Comparison of ENCODE assay signal across 25 cellular contexts in the genomic region with DNA sequence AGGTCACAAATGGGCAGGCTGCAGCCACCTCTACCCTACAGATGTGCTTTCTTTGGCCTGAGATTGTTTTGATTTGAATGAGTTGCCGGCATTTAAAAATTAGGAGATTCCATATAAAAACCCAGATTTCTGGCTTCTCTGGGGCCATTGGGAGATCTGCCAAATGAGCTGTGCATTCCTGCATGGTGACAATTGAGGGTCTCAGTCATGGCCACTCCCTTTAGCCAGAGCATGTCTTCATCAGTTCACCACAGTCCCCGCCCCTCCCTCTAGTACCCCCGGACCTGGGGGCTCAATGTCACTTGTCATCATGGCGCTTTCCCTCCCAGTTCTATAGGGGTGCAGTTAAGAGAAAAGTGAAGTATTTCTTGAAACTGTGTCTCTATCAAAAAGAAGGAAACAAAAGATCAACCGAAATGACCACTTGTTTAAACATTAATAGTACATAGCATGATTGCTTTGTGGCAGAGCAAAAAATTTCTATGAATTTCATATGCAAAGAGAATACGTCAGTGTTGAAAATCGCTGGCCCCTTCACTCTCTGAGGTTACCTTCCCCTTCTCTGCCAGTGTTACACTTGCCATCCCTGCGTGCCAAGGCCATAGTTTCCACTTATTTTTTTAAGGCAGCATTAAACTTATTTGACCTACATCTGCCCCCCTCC. TPM values are rescaled to one million over a fixed set of nuclear protein-coding genes. Genes with fewer than 3 reads are reported as not detected.
DNase-seq lines count a peak whose midpoint lies in the region; ATAC-seq and TF ChIP-seq lines count a peak whose summit lies in the region.
"Had no signal": no experiment of that assay in that cellular context is flagged by ENCODE, and none has a peak within 500 bp of the region (broad histone marks: within the 10 kb centered on the region; RNA-seq: fewer than 3 reads in every experiment).

No MANE protein-coding gene starts in this region.

- H3K4me3 ChIP-seq in ascending aorta (no peak overlapping the region), neural progenitor cell (no peak overlapping the region), thoracic aorta (no peak overlapping the region), left ventricle myocardium inferior (no peak overlapping the region)
- H3K4me3 ChIP-seq: A549, BLaER1, K562 had no signal

- peaks cover 0 to 6% of the 10 kb centered on the region in 2 donors for H3K4me1 ChIP-seq in ascending aorta
- no peaks in the 10 kb centered on the region for H3K4me1 ChIP-seq in neural progenitor cell
- H3K4me1 ChIP-seq in thoracic aorta (ENCODE audit: control insufficient read depth in 1 of 2, low read depth in 2 of 2): peaks cover 0 to 19% of the 10 kb centered on the region in 2 donors
- no peaks in the 10 kb centered on the region for H3K4me1 ChIP-seq in left ventricle myocardium inferior

- no peaks in the 10 kb centered on the region for H3F3A ChIP-seq in neural progenitor cell (ENCODE audit: low read depth)

- no peak overlapping the region for H3K4me3 Mint-ChIP-seq in neural progenitor cell
- no peak overlapping the region for H3K4me3 Mint-ChIP-seq in activated CD4-positive, alpha-beta memory T cell treated with anti-CD3 and anti-CD28 coated beads for 36 hours
- H3K4me3 Mint-ChIP-seq in stimulated activated effector memory CD8-positive, alpha-beta T cell treated with anti-CD3 and anti-CD28 coated beads, Interleukin-12 subunit alpha, Interleukin-12 subunit beta, amount 100 ng/mL, for 72 hours: no peak overlapping the region
- H3K4me3 Mint-ChIP-seq: CD4-positive, alpha-beta T cell had no signal

- no peaks in the 10 kb centered on the region for H3K79me2 ChIP-seq in neural progenitor cell (ENCODE audit: low read depth)

- H2AFZ ChIP-seq in neural progenitor cell (replicated peaks): no peak overlapping the region

- CTCF ChIA-PET in activated CD4-positive, alpha-beta memory T cell treated with anti-CD3 and anti-CD28 coated beads for 36 hours (lab: Charles Lee): no interaction called here

- H3K4me1 Mint-ChIP-seq in neural progenitor cell: no peaks in the 10 kb centered on the region
- no peaks in the 10 kb centered on the region for H3K4me1 Mint-ChIP-seq in activated CD4-positive, alpha-beta memory T cell treated with anti-CD3 and anti-CD28 coated beads for 36 hours (ENCODE audit: low read depth)
- no peaks in the 10 kb centered on the region for H3K4me1 Mint-ChIP-seq in stimulated activated effector memory CD8-positive, alpha-beta T cell treated with anti-CD3 and anti-CD28 coated beads, Interleukin-12 subunit alpha, Interleukin-12 subunit beta, amount 100 ng/mL, for 72 hours

- DNase-seq in EH (ENCODE audit: low read depth): peak; percentile 24
- DNase-seq in ascending aorta (ENCODE audit: low spot score in 2 of 2): peak in 1 of 2 donors; percentile 46
- no peak for DNase-seq in neural progenitor cell (ENCODE audit: low spot score)
- DNase-seq in thoracic aorta (ENCODE audit: low spot score): no peak
- DNase-seq in left ventricle myocardium inferior: no peak
- DNase-seq in activated CD4-positive, alpha-beta memory T cell treated with anti-CD3 and anti-CD28 coated beads for 36 hours: no peak
- DNase-seq in stimulated activated effector memory CD8-positive, alpha-beta T cell treated with anti-CD3 and anti-CD28 coated beads, Interleukin-12 subunit alpha, Interleukin-12 subunit beta, amount 100 ng/mL, for 72 hours (ENCODE audit: low spot score in 2 of 2): no peak
- no peak for DNase-seq in NCI-H345 (lab: John Stamatoyannopoulos, UW)
- DNase-seq: CD4-positive, alpha-beta T cell; COR-L47; DMS79 treated with DMSO at 0.1 percent for 48 hours; GOT3; MM.1S; NCI-H1048; NCI-H1417 treated with DMSO at 0.1 percent for 48 hours; NCI-H187 treated with DMSO at 0.1 percent for 48 hours; NCI-H2107; NCI-H510A; SIG-M5; SK-N-SH had no signal

- no peak for ATAC-seq in thoracic aorta (ENCODE audit: insufficient number of reproducible peaks, low FRiP score, low read depth)
- no peak for ATAC-seq in stimulated activated effector memory CD8-positive, alpha-beta T cell treated with anti-CD3 and anti-CD28 coated beads, Interleukin-12 subunit alpha, Interleukin-12 subunit beta, amount 100 ng/mL, for 72 hours
- ATAC-seq: A549, K562 had no signal

- H3K27me3 ChIP-seq in ascending aorta: no peaks in the 10 kb centered on the region
- H3K27me3 ChIP-seq in neural progenitor cell: no peaks in the 10 kb centered on the region
- no peaks in the 10 kb centered on the region for H3K27me3 ChIP-seq in thoracic aorta (replicated peaks; ENCODE audit: insufficient read depth)
- H3K27me3 ChIP-seq in left ventricle myocardium inferior (ENCODE audit: low read depth): peaks cover 40% of the 10 kb centered on the region
- H3K27me3 ChIP-seq: BLaER1 had no signal

- H3K27me3 Mint-ChIP-seq in neural progenitor cell (ENCODE audit: insufficient read depth, low read depth): peaks cover 2% of the 10 kb centered on the region
- H3K27me3 Mint-ChIP-seq in activated CD4-positive, alpha-beta memory T cell treated with anti-CD3 and anti-CD28 coated beads for 36 hours: peaks cover 7% of the 10 kb centered on the region
- H3K27me3 Mint-ChIP-seq: CD4-positive, alpha-beta T cell had no signal

- intact Hi-C loops in ascending aorta (cut with DNase I) (no loop called here), left ventricle myocardium inferior (cut with micrococcal nuclease) (no loop called here)
- intact Hi-C loops in activated CD4-positive, alpha-beta memory T cell treated with anti-CD3 and anti-CD28 coated beads for 36 hours (cut with micrococcal nuclease): no loop called here

- H3K9ac ChIP-seq in neural progenitor cell: no peak overlapping the region
- H3K9ac ChIP-seq: BLaER1, SK-N-SH had no signal

- H3K36me3 ChIP-seq in ascending aorta (no peaks in the 10 kb centered on the region), neural progenitor cell (no peaks in the 10 kb centered on the region), thoracic aorta (no peaks in the 10 kb centered on the region), left ventricle myocardium inferior (no peaks in the 10 kb centered on the region)
- H3K36me3 ChIP-seq: BLaER1 had no signal

- TF ChIP-seq CTCF in ascending aorta (IDR thresholded peaks at IDR 0.05): no peak
- TF ChIP-seq CTCF in neural progenitor cell (IDR thresholded peaks at IDR 0.05): no peak
- no peak for TF ChIP-seq CTCF in thoracic aorta (IDR thresholded peaks at IDR 0.05)
- TF ChIP-seq CTCF in left ventricle myocardium inferior (IDR thresholded peaks at IDR 0.05; ENCODE audit: borderline replicate concordance): no peak

- no peak overlapping the region for H3K4me2 ChIP-seq in neural progenitor cell
- H3K4me2 ChIP-seq: A549, BLaER1, SK-N-SH had no signal

- H3K9me3 ChIP-seq in ascending aorta (no peaks in the 10 kb centered on the region), neural progenitor cell (ENCODE audit: low read depth) (peaks cover 5% of the 10 kb centered on the region), thoracic aorta (no peaks in the 10 kb centered on the region), left ventricle myocardium inferior (replicated peaks) (peaks cover 21% of the 10 kb centered on the region)
- H3K9me3 ChIP-seq: A549, SK-N-SH had no signal

- H3K9me3 Mint-ChIP-seq in neural progenitor cell: peaks cover 11% of the 10 kb centered on the region
- H3K9me3 Mint-ChIP-seq in activated CD4-positive, alpha-beta memory T cell treated with anti-CD3 and anti-CD28 coated beads for 36 hours: no peaks in the 10 kb centered on the region
- H3K9me3 Mint-ChIP-seq in stimulated activated effector memory CD8-positive, alpha-beta T cell treated with anti-CD3 and anti-CD28 coated beads, Interleukin-12 subunit alpha, Interleukin-12 subunit beta, amount 100 ng/mL, for 72 hours: no peaks in the 10 kb centered on the region
- H3K9me3 Mint-ChIP-seq: CD4-positive, alpha-beta T cell had no signal

- H3K27ac Mint-ChIP-seq in neural progenitor cell: peak overlapping the region; percentile 11
- no peak overlapping the region for H3K27ac Mint-ChIP-seq in activated CD4-positive, alpha-beta memory T cell treated with anti-CD3 and anti-CD28 coated beads for 36 hours
- H3K27ac Mint-ChIP-seq in stimulated activated effector memory CD8-positive, alpha-beta T cell treated with anti-CD3 and anti-CD28 coated beads, Interleukin-12 subunit alpha, Interleukin-12 subunit beta, amount 100 ng/mL, for 72 hours: no peak overlapping the region
- H3K27ac Mint-ChIP-seq: CD4-positive, alpha-beta T cell had no signal

- peak overlapping the region; percentile 59 to 60 for H3K27ac ChIP-seq in ascending aorta
- H3K27ac ChIP-seq in neural progenitor cell: no peak overlapping the region
- peak overlapping the region; percentile 19 to 36 for H3K27ac ChIP-seq in thoracic aorta
- H3K27ac ChIP-seq in left ventricle myocardium inferior (replicated peaks): no peak overlapping the region
- H3K27ac ChIP-seq: A549, BLaER1, RWPE1 had no signal

- POLR2A ChIA-PET in activated CD4-positive, alpha-beta memory T cell treated with anti-CD3 and anti-CD28 coated beads for 36 hours (lab: Charles Lee): no interaction called here

- H4K20me1 ChIP-seq in neural progenitor cell (ENCODE audit: low read depth): no peaks in the 10 kb centered on the region
- H4K20me1 ChIP-seq: BLaER1 had no signal

- no peaks in the 10 kb centered on the region for H3K36me3 Mint-ChIP-seq in neural progenitor cell
- H3K36me3 Mint-ChIP-seq in activated CD4-positive, alpha-beta memory T cell treated with anti-CD3 and anti-CD28 coated beads for 36 hours: no peaks in the 10 kb centered on the region
- no peaks in the 10 kb centered on the region for H3K36me3 Mint-ChIP-seq in stimulated activated effector memory CD8-positive, alpha-beta T cell treated with anti-CD3 and anti-CD28 coated beads, Interleukin-12 subunit alpha, Interleukin-12 subunit beta, amount 100 ng/mL, for 72 hours

RNA-seq across cellular contexts. Expression of a gene that starts 21.1 kb away (rescaled TPM):
- total RNA-seq in ascending aorta (15.4 TPM), neural progenitor cell (ENCODE audit: low replicate concordance) (1.8 and 2.1 TPM in 2 replicates), thoracic aorta (1 to 10 TPM; 3.5 to 3.8 TPM), left ventricle myocardium inferior (0.63 TPM)
- not detected for total RNA-seq in activated CD4-positive, alpha-beta memory T cell treated with anti-CD3 and anti-CD28 coated beads for 36 hours
- total RNA-seq: CD4-positive, alpha-beta T cell; G401; K562 had no signal

Comparison
In these comparisons a context has a peak if more than half of its experiments do, and no peak if none do; other contexts are left out.
1. H3K27ac ChIP-seq: peak in ascending aorta (2 of 2) and thoracic aorta (2 of 2); none in neural progenitor cell (single experiment) and left ventricle myocardium inferior (single experiment).